ENCODE assay signal across 12 cellular contexts in genomic region chr12:21655594-21655993, GRCh38. TPM values are rescaled to one million over a fixed set of nuclear protein-coding genes. Genes with fewer than 3 reads are reported as not detected.
DNase-seq lines count a peak whose midpoint lies in the region; ATAC-seq, FAIRE-seq and TF ChIP-seq lines count a peak whose summit lies in the region.
"Had no signal": no experiment of that assay in that cellular context is flagged by ENCODE, and none has a peak within 500 bp of the region (broad histone marks: within the 10 kb centered on the region; RNA-seq: fewer than 3 reads in every experiment).

No MANE protein-coding gene starts in this region.

- peak overlapping the region; percentile 100 for H3K4me3 Mint-ChIP-seq in neural progenitor cell

- peaks cover 33% of the 10 kb centered on the region for H3K36me3 Mint-ChIP-seq in neural progenitor cell

- peaks cover 4% of the 10 kb centered on the region for H3F3A ChIP-seq in neural progenitor cell (ENCODE audit: low read depth)

- H3K9ac ChIP-seq in NT2/D1 (ENCODE audit: insufficient read length, low read depth), result peak overlapping the region; percentile 99
- peak overlapping the region; percentile 53 for H3K9ac ChIP-seq in neural progenitor cell

- H2AFZ ChIP-seq in neural progenitor cell (replicated peaks), result no peak overlapping the region

- no peak for TF ChIP-seq CTCF in GM12864 (IDR thresholded peaks at IDR 0.05; ENCODE audit: low read depth, low read length, missing control alignments)
- no peak for TF ChIP-seq CTCF in neural progenitor cell (IDR thresholded peaks at IDR 0.05)
- TF ChIP-seq CTCF in pancreas (IDR thresholded peaks at IDR 0.05), result no peak

- no peak overlapping the region for H3K27ac Mint-ChIP-seq in neural progenitor cell

- no peak for ATAC-seq in GM19328 (IDR thresholded peaks at IDR 0.05; ENCODE audit: unreplicated experiment)
- no peak for ATAC-seq in pancreas
- ATAC-seq in HG03439 (IDR thresholded peaks at IDR 0.05; ENCODE audit: unreplicated experiment), result no peak

- H3K27me3 ChIP-seq in NT2/D1 (ENCODE audit: insufficient read depth, insufficient read length) (no peaks in the 10 kb centered on the region), ectodermal cell (ENCODE audit: control insufficient read depth, insufficient read depth, low read length, poor library complexity, severe bottlenecking) (no peaks in the 10 kb centered on the region), neural progenitor cell (peaks cover 4% of the 10 kb centered on the region), pancreas (no peaks in the 10 kb centered on the region)

- H3K79me2 ChIP-seq in neural progenitor cell (ENCODE audit: low read depth), result peaks cover 70% of the 10 kb centered on the region

- H3K4me3 ChIP-seq in GM12864 (ENCODE audit: low read depth, low read length) (peak overlapping the region; percentile 86; the same call in 1 of the 2 replicates), NT2/D1 (ENCODE audit: insufficient read length, low read depth) (peak overlapping the region; percentile 98), ectodermal cell (ENCODE audit: insufficient read depth, low read depth, low read length) (peak overlapping the region; percentile 84), neural progenitor cell (peak overlapping the region; percentile 65), pancreas (peak overlapping the region in 2 of 4 donors; percentile 11 to 81)

- H3K4me2 ChIP-seq in neural progenitor cell, result peak overlapping the region; percentile 94

- peaks cover 53% of the 10 kb centered on the region for H4K20me1 ChIP-seq in neural progenitor cell (ENCODE audit: low read depth)

- H3K36me3 ChIP-seq in NT2/D1 (ENCODE audit: insufficient read depth, insufficient read length, low read length) (peaks cover 66% of the 10 kb centered on the region), ectodermal cell (ENCODE audit: control insufficient read depth, insufficient read depth, low read length) (peaks cover 13% of the 10 kb centered on the region), neural progenitor cell (no peaks in the 10 kb centered on the region), pancreas (peaks cover 0 to 18% (median 7%) of the 10 kb centered on the region in 3 donors)

- H3K4me1 ChIP-seq in NT2/D1 (ENCODE audit: insufficient read depth, insufficient read length) (peaks cover 2% of the 10 kb centered on the region), ectodermal cell (ENCODE audit: control insufficient read depth, insufficient read depth, low read length) (peaks cover 15% of the 10 kb centered on the region), neural progenitor cell (peaks cover 34% of the 10 kb centered on the region), pancreas (peaks cover 16 to 23% (median 21%) of the 10 kb centered on the region in 3 donors)

- no peaks in the 10 kb centered on the region for H3K9me3 Mint-ChIP-seq in neural progenitor cell

- WGBS in ectodermal cell, 2 experiments, result 81 to 90% methylated on average over 4 of the region's 4 CpGs
- 46 to 53% methylated on average over 4 of the region's 4 CpGs for WGBS in pancreas, 2 donors

- FAIRE-seq in pancreas (lab: Jason Lieb, UNC), result no peak
- FAIRE-seq: GM12891 had no signal

- H3K27ac ChIP-seq in ectodermal cell (ENCODE audit: insufficient read depth, low read depth, low read length, poor library complexity, severe bottlenecking) (no peak overlapping the region), neural progenitor cell (no peak overlapping the region), pancreas (no peak overlapping the region)

- DNase-seq in GM12864 (ENCODE audit: low read depth) (no peak), NT2/D1 (ENCODE audit: low read depth, low spot score) (no peak), neural progenitor cell (ENCODE audit: low spot score) (no peak), pancreas (no peak), NCI-H1930 (lab: John Stamatoyannopoulos, UW) (no peak)
- DNase-seq: activated CD4-positive, alpha-beta T cell treated with anti-CD3 and anti-CD28 coated beads for 4 hours; NCI-H2081 treated with DMSO at 0.1 percent for 48 hours had no signal

- H3K9me3 ChIP-seq in NT2/D1 (ENCODE audit: insufficient read depth, low read length) (no peaks in the 10 kb centered on the region), ectodermal cell (ENCODE audit: control insufficient read depth, low read length) (no peaks in the 10 kb centered on the region), neural progenitor cell (ENCODE audit: low read depth) (no peaks in the 10 kb centered on the region), pancreas (no peaks in the 10 kb centered on the region)

- intact Hi-C loops in pancreas (cut with DNase I), result no loop called here

- peaks cover 44% of the 10 kb centered on the region for H3K4me1 Mint-ChIP-seq in neural progenitor cell

- peaks cover 7% of the 10 kb centered on the region for H3K27me3 Mint-ChIP-seq in neural progenitor cell (ENCODE audit: insufficient read depth, low read depth)

RNA-seq across cellular contexts. Expression of gene LDHB, which starts 2.0 kb away (rescaled TPM):
- 1,243 TPM for polyA plus RNA-seq in ectodermal cell (2013, experiment 1 of 4)
- 1,189 TPM for polyA plus RNA-seq in ectodermal cell (2013, experiment 2 of 4)
- 883 TPM for polyA plus RNA-seq in ectodermal cell (2013, experiment 3 of 4)
- polyA plus RNA-seq in ectodermal cell (2013, experiment 4 of 4), result 916 TPM
- total RNA-seq in neural progenitor cell (ENCODE audit: low replicate concordance) (1,385 and 1,973 TPM in 2 replicates), pancreas (100 to 1,000 TPM; 216 to 364 (median 247) TPM)
- 100 to 1,000 TPM in 1 of 2 donors, 10 to 100 TPM in 1; 97.6 to 108 TPM for polyA plus RNA-seq in pancreas

RNA-seq across cellular contexts. Expression of gene GYS2, which starts 50.9 kb away (rescaled TPM):
- 0.13 TPM for polyA plus RNA-seq in ectodermal cell (2013, experiment 1 of 4)
- not detected for polyA plus RNA-seq in ectodermal cell (2013, experiment 2 of 4)
- polyA plus RNA-seq in ectodermal cell (2013, experiment 3 of 4), result not detected
- not detected for polyA plus RNA-seq in ectodermal cell (2013, experiment 4 of 4)
- not detected in 2 replicates for total RNA-seq in neural progenitor cell (ENCODE audit: low replicate concordance)
- total RNA-seq in pancreas, result not detected
- not detected for polyA plus RNA-seq in pancreas
- total RNA-seq: pulmonary artery endothelial cell had no signal
